ENCODE assay signal across 8 cellular contexts in the genomic region with DNA sequence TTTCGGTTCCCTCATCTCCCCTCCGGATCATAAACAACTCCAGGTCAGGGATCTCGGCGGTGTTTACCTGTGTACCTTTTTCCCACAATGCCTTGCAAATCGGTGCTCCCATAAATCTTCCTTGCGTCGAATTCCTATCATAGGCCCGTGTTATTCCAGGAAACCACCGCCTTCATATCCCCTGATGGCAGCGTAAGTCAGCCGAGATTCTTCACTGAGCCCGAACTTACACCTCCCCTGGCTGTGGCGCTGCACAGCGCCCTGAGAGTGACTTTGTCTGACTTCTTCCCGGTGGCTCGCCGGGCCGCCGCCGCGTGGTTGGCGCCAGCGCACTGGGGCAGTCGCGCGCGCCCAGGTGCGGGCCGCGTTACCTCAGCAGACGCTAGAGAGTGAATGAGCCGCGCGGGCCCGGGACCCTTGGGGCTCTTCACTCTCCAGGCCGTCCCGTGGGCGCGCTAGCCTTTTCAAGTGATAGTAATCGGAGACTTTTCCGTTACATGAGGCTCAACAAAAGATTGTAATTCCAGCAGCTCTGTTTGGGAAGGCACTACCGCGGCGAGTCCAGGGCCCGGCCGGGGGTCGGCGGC.
A peak's percentile ranks its signal among the peaks of the same experiment; 100 is the strongest.
DNase-seq lines count a peak whose midpoint lies in the region; ATAC-seq, FAIRE-seq and TF ChIP-seq lines count a peak whose summit lies in the region.

No MANE protein-coding gene starts in this region.

- no peaks in the 10 kb centered on the region for H3K27me3 ChIP-seq in endothelial cell of umbilical vein (ENCODE audit: control insufficient read depth in 2 of 2, insufficient read depth in 2 of 2, low read length in 2 of 2)
- H3K27me3 ChIP-seq in mucosa of stomach (ENCODE audit: control insufficient read depth, insufficient read depth, low read length), result no peaks in the 10 kb centered on the region

- TF ChIP-seq CTCF in endothelial cell of umbilical vein (IDR thresholded peaks at IDR 0.05; ENCODE audit: extremely low read depth in 1 of 2, insufficient read depth in 1 of 2, low read depth in 1 of 2, low read length in 2 of 2), result peak in 1 of 2 donors; percentile 25

- no peaks in the 10 kb centered on the region for H3K9me3 Mint-ChIP-seq in stimulated activated naive CD8-positive, alpha-beta T cell treated with anti-CD3 and anti-CD28 coated beads, Interleukin-15, Interleukin-2, amounts not matched to agents 100 ng/mL and 50 ng/mL, for 24 hours

- H3K27ac ChIP-seq in endothelial cell of umbilical vein (ENCODE audit: insufficient read depth, low read depth, low read length), result peak overlapping the region; percentile 99

- dilution Hi-C loops in endothelial cell of umbilical vein (cut with MboI; ENCODE audit: extremely low pct_ligation_motif_present, low sequenced_read_pairs), result no loop called here

- peaks cover 66% of the 10 kb centered on the region for H3K4me1 Mint-ChIP-seq in stimulated activated naive CD8-positive, alpha-beta T cell treated with anti-CD3 and anti-CD28 coated beads, Interleukin-15, Interleukin-2, amounts not matched to agents 100 ng/mL and 50 ng/mL, for 24 hours (ENCODE audit: low read depth)

- H3K4me3 ChIP-seq in endothelial cell of umbilical vein (replicated peaks in 1 of 3; ENCODE audit: insufficient read depth in 1 of 3, low read depth in 1 of 3, low read length in 3 of 3) (peak overlapping the region; percentile 50 to 99 (median 99)), mucosa of stomach (ENCODE audit: low read length) (peak overlapping the region; percentile 61)

- CTCF ChIA-PET in endothelial cell of umbilical vein (lab: Charles Lee), result interaction anchor here (0.8 to 4.2 kb wide), 13 partner anchors 14 to 351 kb away, joined by 3 to 30 read pairs (median 4); no protein-coding TSS in a partner anchor

- peaks cover 43% of the 10 kb centered on the region for H3K79me2 ChIP-seq in endothelial cell of umbilical vein (ENCODE audit: control insufficient read depth, insufficient read depth, low read length)

- H3K4me2 ChIP-seq in endothelial cell of umbilical vein (ENCODE audit: insufficient read depth, low read length), result peak overlapping the region; percentile 98

- H3K27me3 Mint-ChIP-seq in stimulated activated naive CD8-positive, alpha-beta T cell treated with anti-CD3 and anti-CD28 coated beads, Interleukin-15, Interleukin-2, amounts not matched to agents 100 ng/mL and 50 ng/mL, for 24 hours, result no peaks in the 10 kb centered on the region

- DNase-seq in NCI-H524 (lab: John Stamatoyannopoulos, UW) (peak; percentile 59 to 72), NCI-H524 treated with DMSO at 0.1 percent for 48 hours (lab: John Stamatoyannopoulos, UW) (no peak), NCI-H345 treated with DMSO at 0.1 percent for 48 hours (lab: John Stamatoyannopoulos, UW; ENCODE audit: unreplicated experiment) (peak; percentile 67), endothelial cell of umbilical vein (ENCODE audit: low read depth, low spot score) (peak; percentile 73)
- DNase-seq in activated CD8-positive, alpha-beta memory T cell treated with anti-CD3 and anti-CD28 coated beads for 4 hours (ENCODE audit: low read depth in 2 of 2), result peak; percentile 36 to 40

- H3K36me3 ChIP-seq in endothelial cell of umbilical vein (ENCODE audit: control insufficient read depth in 2 of 2, extremely low read depth in 1 of 2, insufficient read depth in 2 of 2, low read length in 2 of 2), result no peaks in the 10 kb centered on the region
- H3K36me3 ChIP-seq in mucosa of stomach (ENCODE audit: control insufficient read depth, insufficient read depth, low read length), result no peaks in the 10 kb centered on the region

- H3K4me3 Mint-ChIP-seq in stimulated activated naive CD8-positive, alpha-beta T cell treated with anti-CD3 and anti-CD28 coated beads, Interleukin-15, Interleukin-2, amounts not matched to agents 100 ng/mL and 50 ng/mL, for 24 hours, result peak overlapping the region; percentile 92

- H3K36me3 Mint-ChIP-seq in stimulated activated naive CD8-positive, alpha-beta T cell treated with anti-CD3 and anti-CD28 coated beads, Interleukin-15, Interleukin-2, amounts not matched to agents 100 ng/mL and 50 ng/mL, for 24 hours (ENCODE audit: low read depth), result no peaks in the 10 kb centered on the region

- no peaks in the 10 kb centered on the region for H4K20me1 ChIP-seq in endothelial cell of umbilical vein (replicated peaks; ENCODE audit: control insufficient read depth, extremely low read depth, insufficient read depth, low read length)

- peak overlapping the region; percentile 85 for H3K27ac Mint-ChIP-seq in stimulated activated naive CD8-positive, alpha-beta T cell treated with anti-CD3 and anti-CD28 coated beads, Interleukin-15, Interleukin-2, amounts not matched to agents 100 ng/mL and 50 ng/mL, for 24 hours

- H3K4me1 ChIP-seq in endothelial cell of umbilical vein (ENCODE audit: control insufficient read depth, extremely low read depth, insufficient read depth, low read length) (peaks cover 42% of the 10 kb centered on the region), mucosa of stomach (ENCODE audit: control insufficient read depth, insufficient read depth, low read length) (peaks cover 23% of the 10 kb centered on the region)

- H2AFZ ChIP-seq in endothelial cell of umbilical vein (ENCODE audit: low read depth, low read length), result peak overlapping the region; percentile 42

- H3K9ac ChIP-seq in endothelial cell of umbilical vein (replicated peaks; ENCODE audit: extremely low read depth, insufficient read depth, low read length) (peak overlapping the region; percentile 99), mucosa of stomach (ENCODE audit: low read length) (peak overlapping the region; percentile 79)

- no peaks in the 10 kb centered on the region for H3K9me1 ChIP-seq in endothelial cell of umbilical vein (replicated peaks; ENCODE audit: control insufficient read depth, extremely low read depth, insufficient read depth, low read length)

- H3K9me3 ChIP-seq in endothelial cell of umbilical vein (replicated peaks; ENCODE audit: control insufficient read depth, insufficient read depth, low read length), result no peaks in the 10 kb centered on the region
- no peaks in the 10 kb centered on the region for H3K9me3 ChIP-seq in mucosa of stomach (ENCODE audit: control insufficient read depth, low read length)

- intact Hi-C loops in endothelial cell of umbilical vein (cut with micrococcal nuclease), result loop anchor here (1.0 to 5.0 kb wide), 3 partner anchors 33 to 100 kb away; no protein-coding TSS in a partner anchor

- ATAC-seq in HG03039 (IDR thresholded peaks at IDR 0.05; ENCODE audit: unreplicated experiment), result peak; percentile 49

- POLR2A ChIA-PET in endothelial cell of umbilical vein (lab: Charles Lee), result interaction anchor here (5.4 kb wide), 1 partner anchor 15 kb away, joined by 52 read pairs; no protein-coding TSS in a partner anchor

- peak; percentile 21 for FAIRE-seq in endothelial cell of umbilical vein (lab: Jason Lieb, UNC)

- no peak for TF ChIP-seq POLR2A in endothelial cell of umbilical vein (IDR thresholded peaks at IDR 0.05; ENCODE audit: low read depth, low read length)

- TSS peak; percentile 2 for BruUV-seq in endothelial cell of umbilical vein (replicated peaks; lab: Mats Ljungman, UMichigan)

TF ChIP-seq in endothelial cell of umbilical vein, 7 proteins besides CTCF, POLR2A, EP300 and RAD21:
- TF ChIP-seq, protein P1, sequence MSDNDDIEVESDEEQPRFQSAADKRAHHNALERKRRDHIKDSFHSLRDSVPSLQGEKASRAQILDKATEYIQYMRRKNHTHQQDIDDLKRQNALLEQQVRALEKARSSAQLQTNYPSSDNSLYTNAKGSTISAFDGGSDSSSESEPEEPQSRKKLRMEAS (IDR thresholded peaks at IDR 0.05; ENCODE audit: insufficient read depth, insufficient read length), result no peak
- TF ChIP-seq POLR2AphosphoS5 (IDR thresholded peaks at IDR 0.05; ENCODE audit: insufficient read depth, low read depth, low read length) (no peak), MYC (IDR thresholded peaks at IDR 0.05; ENCODE audit: low read depth, low read length) (no peak), FOS (IDR thresholded peaks at IDR 0.05; ENCODE audit: borderline replicate concordance, insufficient read depth, low read length) (no peak), GATA2 (IDR thresholded peaks at IDR 0.05; ENCODE audit: insufficient read depth, insufficient read length, low read depth, low read length) (peak; percentile 36), EZH2 (IDR thresholded peaks at IDR 0.05; ENCODE audit: borderline replicate concordance, low read depth, low read length, severe bottlenecking) (no peak), JUN (IDR thresholded peaks at IDR 0.05; ENCODE audit: borderline replicate concordance, insufficient read depth, insufficient read length, low read depth) (no peak)
